Comparison of ENCODE assay signal across 19 cellular contexts in the genomic region with DNA sequence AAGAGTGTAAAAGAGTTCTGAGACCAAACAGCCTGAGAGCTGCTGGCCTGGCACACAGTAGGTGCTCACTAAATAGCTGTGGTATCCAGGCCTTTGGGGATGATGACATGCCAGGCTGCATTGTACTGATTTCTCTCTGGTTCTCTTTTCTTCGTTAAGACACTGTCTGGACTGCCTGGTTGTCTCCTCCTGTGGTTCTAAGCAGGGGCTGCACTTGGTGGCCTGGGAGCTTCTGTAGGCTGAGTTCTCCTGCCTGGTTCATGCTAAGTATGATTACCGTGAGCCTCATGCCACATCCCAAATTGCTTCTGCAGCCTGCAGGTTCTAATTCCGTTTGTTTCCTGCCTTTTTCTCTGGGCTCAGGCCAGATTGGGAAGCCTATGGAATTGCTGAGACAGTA.
"Had no signal": no experiment of that assay in that cellular context is flagged by ENCODE, and none has a peak within 500 bp of the region (broad histone marks: within the 10 kb centered on the region; RNA-seq: fewer than 3 reads in every experiment).

No MANE protein-coding gene starts in this region.

- FAIRE-seq: kidney had no signal

- DNase-seq: activated CD4-positive, alpha-beta T cell treated with anti-CD3 and anti-CD28 coated beads, Interleukin-2, amount 10 ng/mL, durations not matched to agents 24 days and 14 days; activated CD8-positive, alpha-beta memory T cell treated with anti-CD3 and anti-CD28 coated beads, Interleukin-2, amount 50 U/mL, for 4 hours; activated gamma-delta T cell treated with Interleukin-2 at 50 U/mL for 16 hours; activated naive CD8-positive, alpha-beta T cell treated with anti-CD3 and anti-CD28 coated beads for 36 hours; activated T-cell treated with anti-CD3 and anti-CD28 coated beads, Interleukin-2, amount 50 U/mL, for 48 hours; amygdala; dorsolateral prefrontal cortex; foreskin fibroblast; kidney; mammary epithelial cell; stimulated activated CD4-positive, alpha-beta T cell treated with anti-CD3 and anti-CD28 coated beads, Interleukin-4, amount 100 ng/mL, for 1 hour; T-helper 1 cell; T1000; thyroid gland had no signal

- H3K4me3 ChIP-seq: dorsolateral prefrontal cortex, SK-N-MC, smooth muscle cell, thyroid gland had no signal

- H3K36me3 ChIP-seq: thyroid gland had no signal

- H3K27ac ChIP-seq: epithelial cell of prostate, SK-N-MC, thyroid gland had no signal

- ATAC-seq: left lobe of liver, sciatic nerve had no signal

- H3K4me2 ChIP-seq: smooth muscle cell had no signal

- H3K9me3 ChIP-seq: thyroid gland had no signal

- H3K27me3 ChIP-seq: dorsolateral prefrontal cortex, thyroid gland had no signal
